Comparison of ENCODE assay signal across 20 cellular contexts in genomic region chr2:109405833-109406232, GRCh38.
"Had no signal": no experiment of that assay in that cellular context is flagged by ENCODE, and none has a peak within 500 bp of the region (broad histone marks: within the 10 kb centered on the region; RNA-seq: fewer than 3 reads in every experiment).

No MANE protein-coding gene starts in this region.

- DNase-seq: dorsolateral prefrontal cortex; effector CD8-positive, alpha-beta T cell; left colon; left ventricle myocardium superior; mesenchymal stem cell; naive B cell; ovary; right lobe of liver; stimulated activated CD4-positive, alpha-beta T cell treated with anti-CD3 and anti-CD28 coated beads, Interleukin-4, amount 100 ng/mL, for 1 hour; stimulated activated CD8-positive, alpha-beta memory T cell treated with anti-CD3 and anti-CD28 coated beads, Interleukin-4, amount 100 ng/mL, for 48 hours; stomach; thyroid gland had no signal

- H3K36me3 ChIP-seq: neutrophil, ovary, right lobe of liver, stomach, thyroid gland had no signal

- H3K4me2 ChIP-seq: hepatocyte had no signal

- H3K4me3 Mint-ChIP-seq: naive B cell; nephron; stimulated activated effector memory CD8-positive, alpha-beta T cell treated with anti-CD3 and anti-CD28 coated beads, Interleukin-12 subunit alpha, Interleukin-12 subunit beta, amount 100 ng/mL, for 72 hours; type B pancreatic cell had no signal

- H3K27ac ChIP-seq: coronary artery, dorsolateral prefrontal cortex, hepatocyte, neutrophil, ovary, right lobe of liver, stomach, thyroid gland had no signal

- H3K9me3 ChIP-seq: neutrophil, ovary, right lobe of liver, stomach, thyroid gland had no signal

- ATAC-seq: left colon; left ventricle myocardium superior; right lobe of liver; stimulated activated effector memory CD8-positive, alpha-beta T cell treated with anti-CD3 and anti-CD28 coated beads, Interleukin-12 subunit alpha, Interleukin-12 subunit beta, amount 100 ng/mL, for 72 hours had no signal

- H3K36me3 Mint-ChIP-seq: naive B cell; stimulated activated effector memory CD8-positive, alpha-beta T cell treated with anti-CD3 and anti-CD28 coated beads, Interleukin-12 subunit alpha, Interleukin-12 subunit beta, amount 100 ng/mL, for 72 hours; type B pancreatic cell had no signal

- H2AFZ ChIP-seq: hepatocyte had no signal

- H3K79me2 ChIP-seq: hepatocyte had no signal

- H3K4me3 ChIP-seq: coronary artery, dorsolateral prefrontal cortex, hepatocyte, lung, ovary, right lobe of liver, stomach, thyroid gland had no signal

- H3K27me3 Mint-ChIP-seq: naive B cell, type B pancreatic cell had no signal

- H3K27me3 ChIP-seq: dorsolateral prefrontal cortex, hepatocyte, ovary, right lobe of liver, stomach, thyroid gland had no signal

- H3K9me3 Mint-ChIP-seq: naive B cell; nephron; stimulated activated effector memory CD8-positive, alpha-beta T cell treated with anti-CD3 and anti-CD28 coated beads, Interleukin-12 subunit alpha, Interleukin-12 subunit beta, amount 100 ng/mL, for 72 hours; type B pancreatic cell had no signal

- H3K4me1 ChIP-seq: right lobe of liver had no signal

- H3K27ac Mint-ChIP-seq: nephron; progenitor cell of endocrine pancreas; stimulated activated effector memory CD8-positive, alpha-beta T cell treated with anti-CD3 and anti-CD28 coated beads, Interleukin-12 subunit alpha, Interleukin-12 subunit beta, amount 100 ng/mL, for 72 hours; type B pancreatic cell had no signal
